In genomic region chr9:36411410-36411809, GRCh38 we compare ENCODE assay signal across 7 cellular contexts. TPM values are rescaled to one million over a fixed set of nuclear protein-coding genes. Genes with fewer than 3 reads are reported as not detected.
DNase-seq lines count a peak whose midpoint lies in the region; ATAC-seq, FAIRE-seq and TF ChIP-seq lines count a peak whose summit lies in the region.
"Not testable (repeated sequence)": the region's sequence is repeated elsewhere in the genome, so short reads cannot be mapped to it uniquely, and the experiment has no call there.

No MANE protein-coding gene starts in this region.

- not testable (repeated sequence) for H3K36me3 ChIP-seq in IMR-90 (ENCODE audit: control insufficient read depth, insufficient read depth, low read length); bronchial epithelial cell (ENCODE audit: control insufficient read depth, insufficient read depth, low read length)

- not testable (repeated sequence) for H3K27me3 ChIP-seq in IMR-90 (ENCODE audit: control insufficient read depth, insufficient read depth, low read length); bronchial epithelial cell (ENCODE audit: control insufficient read depth, insufficient read depth, low read length)

- H2BK5ac ChIP-seq in IMR-90 (ENCODE audit: low read depth, low read length, poor library complexity, severe bottlenecking): not testable (repeated sequence)

- DNase-seq in A549 (ENCODE audit: low read depth in 1 of 2, low spot score in 1 of 2); IMR-90: not testable (repeated sequence)
- DNase-seq in ELR (ENCODE audit: low read depth) (peak; percentile 28), bronchial epithelial cell (ENCODE audit: low read depth) (peak; percentile 31), fibroblast of mammary gland (ENCODE audit: low read depth) (peak; percentile 49)
- peak; percentile 9 for DNase-seq in NK-92 treated with Interleukin-12 subunit alpha and Interleukin-12 subunit beta, amount 100 ng/mL, for 24 hours (lab: John Stamatoyannopoulos, UW)

- FAIRE-seq in A549 (lab: Jason Lieb, UNC); bronchial epithelial cell (lab: Jason Lieb, UNC): not testable (repeated sequence)

- H4K8ac ChIP-seq in IMR-90 (ENCODE audit: low read depth in 2 of 2, low read length in 2 of 2): not testable (repeated sequence)

- TF ChIP-seq EP300 in A549 (IDR thresholded peaks at IDR 0.05): not testable (repeated sequence)

- not testable (repeated sequence) for TF ChIP-seq RAD21 in A549 (conservative IDR thresholded peaks at IDR 0.05 in 1 of 2, IDR thresholded peaks at IDR 0.05 in 1 of 2); IMR-90 (IDR thresholded peaks at IDR 0.05; ENCODE audit: low read length)

- H2AK5ac ChIP-seq in IMR-90 (ENCODE audit: low read depth, low read length): not testable (repeated sequence)

- H2AFZ ChIP-seq in IMR-90 (replicated peaks; ENCODE audit: low read length, poor library complexity): not testable (repeated sequence)

- not testable (repeated sequence) for H2BK15ac ChIP-seq in IMR-90 (ENCODE audit: low read depth, low read length)

- not testable (repeated sequence) for H3K4ac ChIP-seq in IMR-90 (ENCODE audit: low read depth, low read length)

- not testable (repeated sequence) for H3K23ac ChIP-seq in IMR-90 (ENCODE audit: low read depth, low read length)

- 89% methylated on average over 3 of the region's 3 CpGs for WGBS in A549 (ENCODE audit: missing lambda C conversion rate)
- WGBS in IMR-90 (ENCODE audit: extremely low coverage in 2 of 2, insufficient read length in 1 of 2), 2 experiments: no CpG with 5 or more reads among the region's 3 CpGs

- H3K36me3 Mint-ChIP-seq in activated T-helper 17 cell treated with anti-CD3 and anti-CD28 coated beads, Interleukin-2, amount 50 U/mL, for 72 hours (ENCODE audit: low read depth): peaks cover 11% of the 10 kb centered on the region

- not testable (repeated sequence) for H3K56ac ChIP-seq in IMR-90 (ENCODE audit: extremely low read depth, insufficient read depth, low read length)

- not testable (repeated sequence) for ATAC-seq in A549; IMR-90 (ENCODE audit: low read depth); activated T-helper 17 cell treated with anti-CD3 and anti-CD28 coated beads, Interleukin-2, amount 50 U/mL, for 72 hours (replicated peaks)

- H3K4me3 ChIP-seq in A549; IMR-90 (ENCODE audit: insufficient read depth, low read depth, low read length); bronchial epithelial cell (ENCODE audit: low read depth, low read length); fibroblast of mammary gland (ENCODE audit: control insufficient read depth, low read depth, low read length): not testable (repeated sequence)

- H2BK20ac ChIP-seq in IMR-90 (ENCODE audit: low read depth, low read length): not testable (repeated sequence)

- H3K4me1 Mint-ChIP-seq in activated T-helper 17 cell treated with anti-CD3 and anti-CD28 coated beads, Interleukin-2, amount 50 U/mL, for 72 hours: peaks cover 13% of the 10 kb centered on the region

- H3K4me3 Mint-ChIP-seq in activated T-helper 17 cell treated with anti-CD3 and anti-CD28 coated beads, Interleukin-2, amount 50 U/mL, for 72 hours: not testable (repeated sequence)

- H3K4me2 ChIP-seq in A549; IMR-90 (ENCODE audit: low read depth, low read length): not testable (repeated sequence)

- peaks cover 10 to 28% of the 10 kb centered on the region in 2 experiments; a peak in 3 of 4 replicates for H3K79me1 ChIP-seq in IMR-90 (ENCODE audit: low read depth in 1 of 2, low read length in 2 of 2)

- H2BK120ac ChIP-seq in IMR-90 (ENCODE audit: low read depth, low read length): not testable (repeated sequence)

- not testable (repeated sequence) for H2AK9ac ChIP-seq in IMR-90 (replicated peaks; ENCODE audit: low read depth, low read length, poor library complexity)

- not testable (repeated sequence) for H3K4me1 ChIP-seq in A549; IMR-90 (ENCODE audit: control insufficient read depth, insufficient read depth, low read length)

- not testable (repeated sequence) for TF ChIP-seq POLR2A in A549 (IDR thresholded peaks at IDR 0.05; ENCODE audit: low read length); IMR-90 (IDR thresholded peaks at IDR 0.05; ENCODE audit: low read depth, low read length)

- dilution Hi-C loops in IMR-90 (cut with HindIII; ENCODE audit: low sequenced_read_pairs, unreplicated experiment): not testable (repeated sequence)

- H3K27ac ChIP-seq in A549; IMR-90 (ENCODE audit: insufficient read depth, low read length): not testable (repeated sequence)

- not testable (repeated sequence) for BruUV-seq in IMR-90 (replicated peaks; lab: Mats Ljungman, UMichigan)

- not testable (repeated sequence) for H3K18ac ChIP-seq in IMR-90 (ENCODE audit: low read depth, low read length)

- TF ChIP-seq CTCF in A549 (IDR thresholded peaks at IDR 0.05); IMR-90 (conservative IDR thresholded peaks at IDR 0.05; ENCODE audit: low read depth, low read length); bronchial epithelial cell (IDR thresholded peaks at IDR 0.05; ENCODE audit: insufficient read depth, low read length, severe bottlenecking); fibroblast of mammary gland (conservative IDR thresholded peaks at IDR 0.05; ENCODE audit: control insufficient read depth, insufficient read depth, low read depth, low read length): not testable (repeated sequence)

- H3K27me3 Mint-ChIP-seq in activated T-helper 17 cell treated with anti-CD3 and anti-CD28 coated beads, Interleukin-2, amount 50 U/mL, for 72 hours: not testable (repeated sequence)

- not testable (repeated sequence) for H3K9me1 ChIP-seq in IMR-90 (ENCODE audit: insufficient read depth, low read length)

- not testable (repeated sequence) for H4K91ac ChIP-seq in IMR-90 (ENCODE audit: insufficient read depth, low read depth, low read length)

- H4K5ac ChIP-seq in IMR-90 (ENCODE audit: low read depth, low read length): not testable (repeated sequence)

- not testable (repeated sequence) for H3K9me3 Mint-ChIP-seq in activated T-helper 17 cell treated with anti-CD3 and anti-CD28 coated beads, Interleukin-2, amount 50 U/mL, for 72 hours

- peak overlapping the region; percentile 7 for H3K27ac Mint-ChIP-seq in activated T-helper 17 cell treated with anti-CD3 and anti-CD28 coated beads, Interleukin-2, amount 50 U/mL, for 72 hours

- CTCF ChIA-PET in A549 (lab: Yijun Ruan, JAX): interaction anchor here (0.7 to 1.1 kb wide), 3 partner anchors 8 to 191 kb away, joined by 3 to 5 read pairs (median 5); no protein-coding TSS in a partner anchor
- CTCF ChIA-PET in IMR-90 (lab: Yijun Ruan, JAX): interaction anchor here (0.6 kb wide), 1 partner anchor 800 kb away, joined by 3 read pairs; no protein-coding TSS in a partner anchor

- in situ Hi-C loops in IMR-90 (cut with MboI; ENCODE audit: low sequenced_read_pairs): not testable (repeated sequence)

- intact Hi-C loops in IMR-90 (cut with micrococcal nuclease): not testable (repeated sequence)

- H3K14ac ChIP-seq in IMR-90 (replicated peaks; ENCODE audit: low read depth, low read length): not testable (repeated sequence)

- POLR2A ChIA-PET in A549 (lab: Yijun Ruan, JAX): interaction anchor here (1.1 kb wide), 1 partner anchor 11 kb away, joined by 3 read pairs; no protein-coding TSS in a partner anchor
- POLR2A ChIA-PET in IMR-90 (lab: Charles Lee; ENCODE audit: unreplicated experiment): not testable (repeated sequence)

- H3K9ac ChIP-seq in IMR-90 (ENCODE audit: low read depth, low read length): not testable (repeated sequence)

- not testable (repeated sequence) for H3K9me3 ChIP-seq in A549; IMR-90 (ENCODE audit: control insufficient read depth, insufficient read depth, low read length)

- H4K20me1 ChIP-seq in IMR-90 (ENCODE audit: insufficient read depth, low read length): peaks cover 12% of the 10 kb centered on the region

TF ChIP-seq in A549, 52 proteins besides CTCF, POLR2A, EP300 and RAD21:
- peak; percentile 94 to 97 for TF ChIP-seq CEBPB (IDR thresholded peaks at IDR 0.05)

TF ChIP-seq in IMR-90, 13 proteins besides CTCF, POLR2A, EP300 and RAD21:
- TF ChIP-seq CEBPB (IDR thresholded peaks at IDR 0.05; ENCODE audit: low read depth, low read length): peak; percentile 96

RNA-seq across cellular contexts. Expression of gene RNF38, which starts 11.3 kb away (rescaled TPM):
- polyA plus RNA-seq in A549 (2011; rRNA removed) (13.2 and 18.5 TPM in 2 replicates), A549 (2017; fragmentation: RNase III; extraction: RNeasy Plus Mini Kit Qiagen cat#74134 plus additional on column Dnase treatment) (8.4 to 9.8 TPM (median 8.7 TPM) in 3 replicates), IMR-90 (2012; rRNA removed) (11.2 and 13.9 TPM in 2 replicates)
- polyA plus RNA-seq in A549 (2012; cell fraction: cytosol; rRNA removed): 7.2 and 11.4 TPM in 2 replicates
- 6.1 and 6.2 TPM in 2 replicates for polyA plus RNA-seq in A549 (2012; cell fraction: nucleus; rRNA removed)
- 37.1 and 49.8 TPM in 2 replicates for polyA minus RNA-seq in A549 (2011; rRNA and poly(A)+ RNA removed)
- total RNA-seq in IMR-90 (2012; rRNA removed) (8.8 and 11.9 TPM in 2 replicates), bronchial epithelial cell (5.4 and 5.5 TPM in 2 replicates)
- 2.2 and 6.6 TPM in 2 replicates for polyA plus RNA-seq in IMR-90 (2012; cell fraction: cytosol; rRNA removed)
- 7.7 and 15.6 TPM in 2 replicates for polyA plus RNA-seq in IMR-90 (2012; cell fraction: nucleus; rRNA removed; ENCODE audit: low replicate concordance)
- total RNA-seq in activated T-helper 17 cell treated with anti-CD3 and anti-CD28 coated beads, Interleukin-2, amount 50 U/mL, for 72 hours: 10 to 100 TPM; 39.1 to 39.3 TPM
